17 cellular contexts compared by ENCODE assay signal in genomic region chr11:75068993-75069392, GRCh38. TPM values are rescaled to one million over a fixed set of nuclear protein-coding genes. Genes with fewer than 3 reads are reported as not detected.
DNase-seq lines count a peak whose midpoint lies in the region; ATAC-seq, FAIRE-seq and TF ChIP-seq lines count a peak whose summit lies in the region.
"Had no signal": no experiment of that assay in that cellular context is flagged by ENCODE, and none has a peak within 500 bp of the region (broad histone marks: within the 10 kb centered on the region; RNA-seq: fewer than 3 reads in every experiment).

No MANE protein-coding gene starts in this region.

- H3K27me3 ChIP-seq in MM.1S (replicated peaks; ENCODE audit: insufficient read depth, low read length), result no peaks in the 10 kb centered on the region
- H3K27me3 ChIP-seq: BE2C had no signal

- H3F3A ChIP-seq in MM.1S (ENCODE audit: insufficient read depth, low read length), result peaks cover 2% of the 10 kb centered on the region; the same call in 1 of the 2 replicates

- POLR2A ChIA-PET in WTC11 (lab: Charles Lee), result no interaction called here

- no peak for ATAC-seq in WTC11
- ATAC-seq: A549, HepG2 had no signal

- no peaks in the 10 kb centered on the region for H3K79me2 ChIP-seq in MM.1S (ENCODE audit: low read length)

- DNase-seq in MM.1S (no peak), WTC11 (ENCODE audit: low spot score) (no peak), frontal cortex (ENCODE audit: low spot score in 2 of 2) (no peak), dedifferentiated amniotic fluid mesenchymal stem cell (ENCODE audit: extremely low spot score) (no peak), HFFc6 (no peak), dermis blood vessel endothelial cell (no peak)
- DNase-seq in activated effector memory CD4-positive, alpha-beta T cell treated with anti-CD3 and anti-CD28 coated beads, Interleukin-2, amount 50 U/mL, for 16 hours, result no peak
- DNase-seq: BE2C; CD4-positive, alpha-beta memory T cell; DMS79; GOT3; H9 had no signal

- no peak overlapping the region for H3K9ac ChIP-seq in MM.1S (ENCODE audit: low read length)

- H4K20me1 ChIP-seq in MM.1S (ENCODE audit: insufficient read depth, low read length), result no peaks in the 10 kb centered on the region

- peaks cover 9% of the 10 kb centered on the region for H3K4me1 Mint-ChIP-seq in WTC11
- no peaks in the 10 kb centered on the region for H3K4me1 Mint-ChIP-seq in HFFc6 (ENCODE audit: low read depth)
- H3K4me1 Mint-ChIP-seq: CD4-positive, alpha-beta memory T cell had no signal

- no peaks in the 10 kb centered on the region for H3K36me3 ChIP-seq in MM.1S (replicated peaks; ENCODE audit: insufficient read depth, low read length)
- H3K36me3 ChIP-seq: BE2C had no signal

- H2AFZ ChIP-seq in MM.1S (ENCODE audit: low read length), result peak overlapping the region; percentile 23; the same call in 1 of the 2 replicates

- H3K27me3 Mint-ChIP-seq in WTC11 (ENCODE audit: low read depth), result no peaks in the 10 kb centered on the region
- peaks cover 42% of the 10 kb centered on the region for H3K27me3 Mint-ChIP-seq in HFFc6 (ENCODE audit: insufficient read depth)

- H3K36me3 Mint-ChIP-seq in WTC11, result no peaks in the 10 kb centered on the region
- H3K36me3 Mint-ChIP-seq in HFFc6 (ENCODE audit: low read depth), result no peaks in the 10 kb centered on the region
- H3K36me3 Mint-ChIP-seq: CD4-positive, alpha-beta memory T cell had no signal

- FAIRE-seq in frontal cortex (lab: Jason Lieb, UNC), result peak; percentile 85
- FAIRE-seq: HepG2, HTR-8/SVneo had no signal

- H3K4me3 Mint-ChIP-seq in WTC11 (no peak overlapping the region), HFFc6 (no peak overlapping the region)
- H3K4me3 Mint-ChIP-seq: CD4-positive, alpha-beta memory T cell; H9 had no signal

- CTCF ChIA-PET in WTC11 (lab: Charles Lee), result interaction anchor here (0.6 to 1.3 kb wide), 2 partner anchors 28 to 72 kb away, joined by 3 to 4 read pairs; no protein-coding TSS in a partner anchor

- H3K4me2 ChIP-seq in MM.1S (ENCODE audit: low read depth, low read length), result peak overlapping the region; percentile 47
- H3K4me2 ChIP-seq: A549 had no signal

- H3K9me2 ChIP-seq in MM.1S (replicated peaks; ENCODE audit: insufficient read depth, low read length), result no peaks in the 10 kb centered on the region

- TF ChIP-seq CTCF in MM.1S (IDR thresholded peaks at IDR 0.05; ENCODE audit: low read length), result no peak
- no peak for TF ChIP-seq CTCF in WTC11 (IDR thresholded peaks at IDR 0.05)
- no peak for TF ChIP-seq CTCF in HFFc6 (IDR thresholded peaks at IDR 0.05)

- H3K9me3 Mint-ChIP-seq in WTC11 (peaks cover 16% of the 10 kb centered on the region), HFFc6 (no peaks in the 10 kb centered on the region)
- H3K9me3 Mint-ChIP-seq: H9 had no signal

- H3K27ac ChIP-seq in MM.1S (ENCODE audit: low read length), result peak overlapping the region; percentile 12; the same call in 1 of the 2 replicates
- H3K27ac ChIP-seq: A549, C4-2B had no signal

- H3K27ac Mint-ChIP-seq in WTC11 (no peak overlapping the region), HFFc6 (no peak overlapping the region)
- H3K27ac Mint-ChIP-seq: CD4-positive, alpha-beta memory T cell; H9 had no signal

- no peaks in the 10 kb centered on the region for H3K9me3 ChIP-seq in MM.1S (replicated peaks; ENCODE audit: insufficient read depth, low read length)
- H3K9me3 ChIP-seq: A549, BE2C had no signal

- H3K4me1 ChIP-seq in MM.1S (ENCODE audit: low read length), result peaks cover 15% of the 10 kb centered on the region
- H3K4me1 ChIP-seq: A549 had no signal

- H3K4me3 ChIP-seq in MM.1S (ENCODE audit: low read length), result no peak overlapping the region
- H3K4me3 ChIP-seq: A549 had no signal

TF ChIP-seq in WTC11, 78 proteins besides CTCF, POLR2A, EP300 and RAD21:
- TF ChIP-seq HMGA2 (CRISPR knock-in tag; IDR thresholded peaks at IDR 0.05) (peak; percentile 99), ZNF138 (CRISPR knock-in tag; conservative IDR thresholded peaks at IDR 0.05) (no peak)

RNA-seq across cellular contexts. Expression of gene OR2AT4, which starts 27.7 kb away (rescaled TPM):
- total RNA-seq in WTC11 (2021) (0.02 TPM in 1 of 3 replicates, not detected in the others), frontal cortex (not detected), dermis blood vessel endothelial cell (not detected in 2 replicates)
- total RNA-seq in HFFc6 (2021; fragmentation: NEBNext Ultra II Directional; extraction: Animal tissue kit (Norgen Biotek cat#: 25700)), result not detected
- total RNA-seq: CD4-positive, alpha-beta memory T cell; G401; H9; HepG2 had no signal
